ENCODE assay signal across 8 cellular contexts in the genomic region with DNA sequence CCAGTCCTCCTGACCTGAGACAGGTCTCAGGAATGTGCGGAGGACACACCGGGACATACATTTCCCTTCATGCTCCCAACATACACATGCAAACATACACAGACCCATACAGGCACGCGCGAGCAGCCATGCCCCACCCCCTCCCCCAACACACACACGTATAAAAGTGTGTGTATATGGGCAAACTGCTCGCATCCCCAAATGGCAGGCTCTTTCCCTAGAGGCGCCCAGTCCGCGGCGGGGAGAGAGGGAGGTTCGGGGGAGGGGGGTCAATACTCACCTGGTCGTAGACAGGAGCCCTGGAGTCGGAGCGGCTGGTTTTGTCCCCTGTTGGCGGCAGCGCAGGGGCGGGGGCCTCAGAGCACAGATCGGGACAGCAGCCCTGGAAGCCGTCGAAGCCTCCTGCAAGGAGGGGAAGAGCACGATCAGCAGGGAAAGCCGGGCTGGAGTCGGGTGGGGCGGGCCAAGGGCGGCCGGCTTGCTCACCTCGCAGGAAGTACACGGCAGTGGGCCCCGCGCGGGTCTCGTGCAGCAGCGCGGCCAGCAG. TPM values are rescaled to one million over a fixed set of nuclear protein-coding genes. Genes with fewer than 3 reads are reported as not detected.
DNase-seq lines count a peak whose midpoint lies in the region; ATAC-seq and TF ChIP-seq lines count a peak whose summit lies in the region.

No MANE protein-coding gene starts in this region.

- no peak overlapping the region for H3K27ac ChIP-seq in osteoblast (ENCODE audit: low read depth, low read length)

- H4K20me1 ChIP-seq in osteoblast (ENCODE audit: insufficient read depth, low read length): peaks cover 3% of the 10 kb centered on the region

- H3K9me3 Mint-ChIP-seq in effector memory CD8-positive, alpha-beta T cell: no peaks in the 10 kb centered on the region

- DNase-seq in cardiac septum (ENCODE audit: low spot score) (peak; percentile 76), left ventricle myocardium superior (no peak), osteoblast (ENCODE audit: insufficient read length, low spot score, missing footprints) (no peak), KG1 (lab: John Stamatoyannopoulos, UW) (no peak), HuH-7.5 (ENCODE audit: low spot score) (no peak)
- peak in 1 of 3 experiments; percentile 34 for DNase-seq in effector memory CD8-positive, alpha-beta T cell

- H3K4me3 Mint-ChIP-seq in effector memory CD8-positive, alpha-beta T cell: peak overlapping the region; percentile 93 to 95

- TF ChIP-seq CTCF in WI38 (IDR thresholded peaks at IDR 0.05; ENCODE audit: low read depth, low read length) (no peak), osteoblast (IDR thresholded peaks at IDR 0.05; ENCODE audit: extremely low read depth, low read depth, low read length) (no peak)

- H3K27me3 ChIP-seq in osteoblast (ENCODE audit: insufficient read depth, low read length): no peaks in the 10 kb centered on the region

- H3K36me3 ChIP-seq in osteoblast (ENCODE audit: insufficient read depth, low read length): no peaks in the 10 kb centered on the region

- no peak for ATAC-seq in left ventricle myocardium superior
- no peak for ATAC-seq in effector memory CD8-positive, alpha-beta T cell (replicated peaks)
- ATAC-seq in HG03521 (IDR thresholded peaks at IDR 0.05; ENCODE audit: unreplicated experiment): no peak

- H3K79me2 ChIP-seq in osteoblast (ENCODE audit: insufficient read depth, low read length): peaks cover 5% of the 10 kb centered on the region

- peaks cover 88% of the 10 kb centered on the region for H3K36me3 Mint-ChIP-seq in effector memory CD8-positive, alpha-beta T cell (ENCODE audit: insufficient read depth)

- H3K4me3 ChIP-seq in WI38 (ENCODE audit: low read depth, low read length): peak overlapping the region; percentile 53
- H3K4me3 ChIP-seq in osteoblast (ENCODE audit: insufficient read depth, low read length): peak overlapping the region; percentile 76

- H3K27me3 Mint-ChIP-seq in effector memory CD8-positive, alpha-beta T cell: no peaks in the 10 kb centered on the region

- H3K9me3 ChIP-seq in osteoblast (ENCODE audit: low read depth, low read length): no peaks in the 10 kb centered on the region

- peak overlapping the region; percentile 94 to 97 for H3K27ac Mint-ChIP-seq in effector memory CD8-positive, alpha-beta T cell

- intact Hi-C loops in cardiac septum (cut with DNase I): loop anchor here (2.0 to 5.0 kb wide), 2 partner anchors 64 to 123 kb away; a partner anchor contains a TSS
- intact Hi-C loops in left ventricle myocardium superior (cut with micrococcal nuclease): no loop called here

- H3K4me1 Mint-ChIP-seq in effector memory CD8-positive, alpha-beta T cell (ENCODE audit: low read depth in 2 of 2): peaks cover 47 to 56% of the 10 kb centered on the region in 2 donors

- H2AFZ ChIP-seq in osteoblast (ENCODE audit: low read length): peak overlapping the region; percentile 76

- H3K4me2 ChIP-seq in osteoblast (ENCODE audit: insufficient read depth, low read length): peak overlapping the region; percentile 80

- peaks cover 34% of the 10 kb centered on the region for H3K4me1 ChIP-seq in osteoblast (ENCODE audit: insufficient read depth, low read length)

RNA-seq across cellular contexts. Expression of a gene that starts 0.7 kb away (rescaled TPM):
- total RNA-seq in cardiac septum: 1.3 TPM
- 1.9 TPM for total RNA-seq in left ventricle myocardium superior
- 2.7 and 3.3 TPM in 2 replicates for total RNA-seq in osteoblast

RNA-seq across cellular contexts. Expression of a gene that starts 6.3 kb away (rescaled TPM):
- total RNA-seq in cardiac septum (not detected), left ventricle myocardium superior (not detected), osteoblast (not detected in 2 replicates)

RNA-seq across cellular contexts. Expression of a gene that starts 28.2 kb away (rescaled TPM):
- total RNA-seq in cardiac septum (5.5 TPM), left ventricle myocardium superior (5.0 TPM), osteoblast (under 0.01 TPM in 1 of 2 replicates, not detected in the other)
